In genomic region chr3:99817437-99818240, GRCh38 we compare ENCODE assay signal across 8 cellular contexts. TPM values are rescaled to one million over a fixed set of nuclear protein-coding genes. Genes with fewer than 3 reads are reported as not detected.
DNase-seq lines count a peak whose midpoint lies in the region; ATAC-seq and TF ChIP-seq lines count a peak whose summit lies in the region.

TSS of gene CMSS1 (plus strand) at chr3:99817862.

- peaks cover 10% of the 10 kb centered on the region for H3K36me3 Mint-ChIP-seq in activated B cell treated with CpG ODN at 0.5 μM for 24 hours (ENCODE audit: low read depth)

- 0 to 1% (median 0%) methylated on average over 50 to 60 of the region's 60 CpGs for WGBS in spleen, 5 donors

- H3K9me3 Mint-ChIP-seq in activated B cell treated with CpG ODN at 0.5 μM for 24 hours, result no peaks in the 10 kb centered on the region

- no peaks in the 10 kb centered on the region for H3K27me3 ChIP-seq in spleen (replicated peaks in 1 of 7)

- intact Hi-C loops in activated B cell treated with CpG ODN at 0.5 μM for 24 hours (cut with micrococcal nuclease) (loop anchor here (1.0 to 10.0 kb wide), 12 partner anchors 59 to 1757 kb away; partner anchors contain the start of genes CPOX, DCBLD2, LNP1 and NIT2), spleen (cut with DNase I; ENCODE audit: low total_unique reads) (no loop called here)

- H3K27me3 Mint-ChIP-seq in activated B cell treated with CpG ODN at 0.5 μM for 24 hours, result no peaks in the 10 kb centered on the region

- peak; percentile 60 for DNase-seq in AG09319 (ENCODE audit: extremely low read depth, low read depth)
- DNase-seq in NCI-H345 (lab: John Stamatoyannopoulos, UW), result peak; percentile 82
- peak; percentile 96 for DNase-seq in activated B cell treated with CpG ODN at 0.5 μM for 24 hours
- peak in 60 of 61 donors; percentile 29 to 95 (median 86) for DNase-seq in caudate nucleus (lab: John Stamatoyannopoulos, UW)
- DNase-seq in inferior parietal cortex (ENCODE audit: extremely low spot score), result peak; percentile 92
- DNase-seq in spleen, result peak; percentile 99

- no peaks in the 10 kb centered on the region for H3K36me3 ChIP-seq in spleen

- H3K4me1 Mint-ChIP-seq in activated B cell treated with CpG ODN at 0.5 μM for 24 hours, result peaks cover 37% of the 10 kb centered on the region

- peaks cover 0 to 43% (median 21%) of the 10 kb centered on the region in 6 donors for H3K4me1 ChIP-seq in spleen

- CTCF ChIA-PET in activated B cell treated with CpG ODN at 0.5 μM for 24 hours (lab: Charles Lee), result interaction anchor here (0.6 to 1.4 kb wide), 5 partner anchors 9 to 443 kb away, joined by 3 to 14 read pairs (median 7); partner anchors contain the start of gene TBC1D23

- POLR2A ChIA-PET in activated B cell treated with CpG ODN at 0.5 μM for 24 hours (lab: Charles Lee), result interaction anchor here (0.7 to 1.6 kb wide), 7 partner anchors 25 to 1756 kb away, joined by 3 to 11 read pairs (median 4); partner anchors contain the start of genes LNP1, PCNP, TBC1D23 and TOMM70

- H3K4me3 ChIP-seq in spleen, result peak within 1 kb of the TSS; percentile 58 to 83 (median 64)

- H3K9me3 ChIP-seq in spleen, result no peaks in the 10 kb centered on the region

- TF ChIP-seq CTCF in AG09319 (IDR thresholded peaks at IDR 0.05; ENCODE audit: low read depth, low read length), result peak; percentile 12
- no peak for TF ChIP-seq CTCF in activated B cell treated with CpG ODN at 0.5 μM for 24 hours (IDR thresholded peaks at IDR 0.05)
- TF ChIP-seq CTCF in spleen (IDR thresholded peaks at IDR 0.05 in 8 of 11, conservative IDR thresholded peaks at IDR 0.05 in 3 of 11), result peak in 7 of 11 experiments; percentile 10 to 55 (median 35)

- peak; percentile 97 for ATAC-seq in HG03196 (IDR thresholded peaks at IDR 0.05; ENCODE audit: unreplicated experiment)
- peak; percentile 94 for ATAC-seq in activated B cell treated with CpG ODN at 0.5 μM for 24 hours (ENCODE audit: low read depth)

- H3K27ac ChIP-seq in caudate nucleus (ENCODE audit: low read depth, low read length) (peak within 1 kb of the TSS; percentile 77), spleen (peak within 1 kb of the TSS; percentile 81 to 95 (median 88))

- in situ Hi-C loops in GM18951 (cut with MboI; ENCODE audit: low sequenced_read_pairs, unreplicated experiment), result no loop called here

- peak within 1 kb of the TSS; percentile 99 for H3K27ac Mint-ChIP-seq in activated B cell treated with CpG ODN at 0.5 μM for 24 hours

- H3K4me3 Mint-ChIP-seq in activated B cell treated with CpG ODN at 0.5 μM for 24 hours, result peak within 1 kb of the TSS; percentile 97

- TF ChIP-seq POLR2A in GM18951 (IDR thresholded peaks at IDR 0.05; ENCODE audit: extremely low read depth, insufficient read depth, insufficient read length), result peak; percentile 78
- TF ChIP-seq POLR2A in spleen (IDR thresholded peaks at IDR 0.05), result peak in 1 of 3 donors; percentile 40

RNA-seq across cellular contexts. Expression of gene CMSS1, which starts in this region (rescaled TPM):
- total RNA-seq in activated B cell treated with CpG ODN at 0.5 μM for 24 hours (37.4 and 41.1 TPM in 2 replicates), spleen (10 to 100 TPM in 6 of 7 donors, 1 to 10 TPM in 1; 6.9 to 25.6 (median 17.9) TPM)
- 10 to 100 TPM; 23.5 to 30.1 (median 24.5) TPM for polyA plus RNA-seq in spleen

Comparison
In these comparisons a context has a peak if more than half of its experiments do, and no peak if none do; other contexts are left out.
1. Peak in every context shown above with its lines: DNase-seq, ATAC-seq, H3K4me3 ChIP-seq and H3K27ac ChIP-seq.